In the genomic region with DNA sequence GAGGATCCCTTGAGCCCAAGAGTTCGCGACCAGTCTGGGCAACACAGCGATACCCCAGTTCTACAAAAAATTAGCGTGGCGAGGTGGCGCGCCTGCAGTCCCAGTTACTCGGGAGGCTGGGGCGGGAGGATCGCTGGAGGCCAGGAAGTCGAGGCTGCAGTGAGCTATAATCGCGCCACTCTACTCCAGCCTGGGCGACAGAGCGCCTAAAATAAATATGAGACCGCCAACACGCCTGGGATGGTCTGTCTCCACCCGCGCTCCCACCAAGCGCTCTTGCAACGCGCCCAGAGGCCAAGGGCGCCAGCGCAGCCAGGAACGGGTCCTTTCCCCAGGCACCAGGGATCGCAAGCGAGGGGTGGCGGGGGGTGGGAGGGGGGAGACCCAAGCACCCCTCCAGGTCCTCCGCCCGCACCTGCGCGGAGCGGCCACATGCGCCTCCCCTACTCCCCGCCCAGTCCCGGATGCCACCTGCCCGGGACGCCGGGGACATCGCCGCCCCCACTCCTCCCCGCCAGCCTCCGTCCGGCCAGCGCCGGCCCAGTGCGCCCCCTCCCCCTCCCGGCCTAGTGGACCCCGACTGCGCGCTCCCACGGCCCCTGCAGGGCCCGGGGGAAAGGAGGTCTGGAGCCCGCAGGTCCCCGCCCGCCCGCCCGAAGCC, we compare ENCODE assay signal across 7 cellular contexts. TPM values are rescaled to one million over a fixed set of nuclear protein-coding genes. Genes with fewer than 3 reads are reported as not detected.
A peak's percentile ranks its signal among the peaks of the same experiment; 100 is the strongest.
DNase-seq lines count a peak whose midpoint lies in the region; ATAC-seq and TF ChIP-seq lines count a peak whose summit lies in the region.

No MANE protein-coding gene starts in this region.

- H3K4me1 ChIP-seq in NT2/D1 (ENCODE audit: insufficient read depth, insufficient read length) = peaks cover 7% of the 10 kb centered on the region

- H3K36me3 ChIP-seq in NT2/D1 (ENCODE audit: insufficient read depth, insufficient read length, low read length) = no peaks in the 10 kb centered on the region

- TF ChIP-seq CTCF in GM13976 (IDR thresholded peaks at IDR 0.05; ENCODE audit: borderline replicate concordance, control extremely low read depth, extremely low read depth, insufficient read depth, missing control alignments) = no peak
- no peak for TF ChIP-seq CTCF in HFFc6 (IDR thresholded peaks at IDR 0.05)
- no peak for TF ChIP-seq CTCF in astrocyte of the spinal cord (IDR thresholded peaks at IDR 0.05; ENCODE audit: low read depth, low read length)

- no peaks in the 10 kb centered on the region for H3K27me3 ChIP-seq in NT2/D1 (ENCODE audit: insufficient read depth, insufficient read length)

- H3K27ac Mint-ChIP-seq in HFFc6 = no peak overlapping the region
- H3K27ac Mint-ChIP-seq in stimulated activated memory B cell treated with anti-CD40 and anti-IgM and Interleukin-4, amounts not matched to agents 10 μg/mL and 1 μg/mL and 100 μg/mL, for 72 hours = peak overlapping the region; percentile 27

- H3K9me3 ChIP-seq in NT2/D1 (ENCODE audit: insufficient read depth, low read length) = no peaks in the 10 kb centered on the region

- H3K36me3 Mint-ChIP-seq in HFFc6 (ENCODE audit: low read depth) = no peaks in the 10 kb centered on the region
- H3K36me3 Mint-ChIP-seq in stimulated activated memory B cell treated with anti-CD40 and anti-IgM and Interleukin-4, amounts not matched to agents 10 μg/mL and 1 μg/mL and 100 μg/mL, for 72 hours = no peaks in the 10 kb centered on the region

- DNase-seq in GM13976 (ENCODE audit: low spot score) (peak; percentile 75), HFFc6 (no peak), NT2/D1 (ENCODE audit: low read depth, low spot score) (no peak), astrocyte of the spinal cord (ENCODE audit: low read depth, low spot score) (no peak), kidney tubule cell (ENCODE audit: low spot score) (peak; percentile 64), A172 (ENCODE audit: low spot score) (no peak)

- peaks cover 5% of the 10 kb centered on the region; the same call in 1 of the 2 replicates for H3K4me1 Mint-ChIP-seq in HFFc6 (ENCODE audit: low read depth)
- H3K4me1 Mint-ChIP-seq in stimulated activated memory B cell treated with anti-CD40 and anti-IgM and Interleukin-4, amounts not matched to agents 10 μg/mL and 1 μg/mL and 100 μg/mL, for 72 hours = peaks cover 11% of the 10 kb centered on the region

- H3K4me3 ChIP-seq in NT2/D1 (ENCODE audit: insufficient read length, low read depth) = peak overlapping the region; percentile 62
- peak overlapping the region; percentile 49 for H3K4me3 ChIP-seq in astrocyte of the spinal cord (ENCODE audit: low read depth, low read length)

- peak overlapping the region; percentile 80 for H3K9ac ChIP-seq in NT2/D1 (ENCODE audit: insufficient read length, low read depth)

- H3K4me3 Mint-ChIP-seq in HFFc6 = peak overlapping the region; percentile 79
- peak overlapping the region; percentile 80 for H3K4me3 Mint-ChIP-seq in stimulated activated memory B cell treated with anti-CD40 and anti-IgM and Interleukin-4, amounts not matched to agents 10 μg/mL and 1 μg/mL and 100 μg/mL, for 72 hours

- in situ Hi-C loops in GM13976 (cut with MboI; ENCODE audit: low sequenced_read_pairs, unreplicated experiment) = no loop called here
- in situ Hi-C loops in astrocyte of the spinal cord (cut with HindIII; ENCODE audit: low sequenced_read_pairs) = no loop called here

- no peaks in the 10 kb centered on the region for H3K9me3 Mint-ChIP-seq in HFFc6
- no peaks in the 10 kb centered on the region for H3K9me3 Mint-ChIP-seq in stimulated activated memory B cell treated with anti-CD40 and anti-IgM and Interleukin-4, amounts not matched to agents 10 μg/mL and 1 μg/mL and 100 μg/mL, for 72 hours

- H3K27me3 Mint-ChIP-seq in HFFc6 (ENCODE audit: insufficient read depth) = peaks cover 2% of the 10 kb centered on the region; the same call in 1 of the 2 replicates
- peaks cover 11% of the 10 kb centered on the region for H3K27me3 Mint-ChIP-seq in stimulated activated memory B cell treated with anti-CD40 and anti-IgM and Interleukin-4, amounts not matched to agents 10 μg/mL and 1 μg/mL and 100 μg/mL, for 72 hours

- ATAC-seq in stimulated activated memory B cell treated with anti-CD40 and anti-IgM and Interleukin-4, amounts not matched to agents 10 μg/mL and 1 μg/mL and 100 μg/mL, for 72 hours = peak; percentile 80

RNA-seq across cellular contexts. Expression of gene RHPN2, which starts 0.4 kb away (rescaled TPM):
- total RNA-seq in HFFc6 (2021; fragmentation: NEBNext Ultra II Directional; extraction: Animal tissue kit (Norgen Biotek cat#: 25700)) = 1 to 10 TPM; 2.7 to 5.4 (median 3.4) TPM
- total RNA-seq in A172 (2014; rRNA removed; shearing (Covaris generic)) = 17.4 and 23.0 TPM in 2 replicates

RNA-seq across cellular contexts. Expression of gene GPATCH1, which starts 16.7 kb away (rescaled TPM):
- 1 to 10 TPM; 5.9 to 7.8 (median 7.0) TPM for total RNA-seq in HFFc6 (2021; fragmentation: NEBNext Ultra II Directional; extraction: Animal tissue kit (Norgen Biotek cat#: 25700))
- total RNA-seq in A172 (2014; rRNA removed; shearing (Covaris generic)) = 6.5 and 8.0 TPM in 2 replicates

Comparison
In these comparisons a context has a peak if more than half of its experiments do, and no peak if none do; other contexts are left out.
1. DNase-seq: peak in GM13976 (single experiment) and kidney tubule cell (single experiment); none in HFFc6 (single experiment), NT2/D1 (single experiment), astrocyte of the spinal cord (single experiment) and A172 (single experiment).